13 cellular contexts compared by ENCODE assay signal in genomic region chr1:1429671-1430073, GRCh38. TPM values are rescaled to one million over a fixed set of nuclear protein-coding genes. Genes with fewer than 3 reads are reported as not detected.
A peak's percentile ranks its signal among the peaks of the same experiment; 100 is the strongest.
DNase-seq lines count a peak whose midpoint lies in the region; ATAC-seq and TF ChIP-seq lines count a peak whose summit lies in the region.
"Had no signal": no experiment of that assay in that cellular context is flagged by ENCODE, and none has a peak within 500 bp of the region (broad histone marks: within the 10 kb centered on the region; RNA-seq: fewer than 3 reads in every experiment).

No MANE protein-coding gene starts in this region.

- H3K9me3 ChIP-seq in body of pancreas, result no peaks in the 10 kb centered on the region

- peaks cover 64% of the 10 kb centered on the region for H3K4me1 ChIP-seq in body of pancreas
- peaks cover 43% of the 10 kb centered on the region for H3K4me1 ChIP-seq in rectal smooth muscle tissue (ENCODE audit: control insufficient read depth, insufficient read depth, low read length)

- H3K9ac ChIP-seq in rectal smooth muscle tissue (ENCODE audit: low read length), result no peak overlapping the region

- no peaks in the 10 kb centered on the region for H3K27me3 ChIP-seq in H7 (ENCODE audit: control insufficient read depth, insufficient read depth, low read length)
- H3K27me3 ChIP-seq in body of pancreas, result no peaks in the 10 kb centered on the region
- no peaks in the 10 kb centered on the region for H3K27me3 ChIP-seq in rectal smooth muscle tissue (ENCODE audit: control insufficient read depth, insufficient read depth, low read length)

- H3K36me3 ChIP-seq in H7 (replicated peaks; ENCODE audit: control insufficient read depth, insufficient read depth, low read length) (no peaks in the 10 kb centered on the region), body of pancreas (replicated peaks in 1 of 2; ENCODE audit: insufficient read depth in 1 of 2, low read depth in 2 of 2) (no peaks in the 10 kb centered on the region), rectal smooth muscle tissue (ENCODE audit: control insufficient read depth, insufficient read depth, low read length) (no peaks in the 10 kb centered on the region)

- intact Hi-C loops in body of pancreas (cut with DNase I), result no loop called here

- no peak for TF ChIP-seq CTCF in body of pancreas (IDR thresholded peaks at IDR 0.05)

- no peak for ATAC-seq in body of pancreas
- ATAC-seq in GM21515 (IDR thresholded peaks at IDR 0.05; ENCODE audit: unreplicated experiment), result no peak
- ATAC-seq in GM18861 (IDR thresholded peaks at IDR 0.05; ENCODE audit: unreplicated experiment), result no peak
- ATAC-seq: left colon had no signal

- H3K4me3 ChIP-seq in H7 (ENCODE audit: insufficient read depth, low read depth, low read length) (no peak overlapping the region), body of pancreas (no peak overlapping the region), rectal smooth muscle tissue (ENCODE audit: low read length) (no peak overlapping the region)

- no peak for TF ChIP-seq POLR2A in body of pancreas (IDR thresholded peaks at IDR 0.05)

- DNase-seq in H7 (peak; percentile 34), body of pancreas (no peak), hepatic stellate cell (ENCODE audit: low spot score) (peak; percentile 83), SKM-1 (lab: John Stamatoyannopoulos, UW; ENCODE audit: unreplicated experiment) (no peak), NCI-H1694 treated with DMSO at 0.1 percent for 48 hours (lab: John Stamatoyannopoulos, UW) (no peak)
- DNase-seq: activated effector memory CD4-positive, alpha-beta T cell treated with Interleukin-2 at 50 U/mL for 16 hours; CD4-positive, alpha-beta T cell; stimulated activated CD4-positive, alpha-beta T cell treated with anti-CD3 and anti-CD28 coated beads, Interleukin-15, amount 100 ng/mL, for 24 hours had no signal

- H3K27ac ChIP-seq in body of pancreas (peak overlapping the region; percentile 78 to 94 (median 93)), rectal smooth muscle tissue (ENCODE audit: low read depth, low read length) (peak overlapping the region; percentile 98)

- WGBS in body of pancreas, 2 donors, result 59 to 66% methylated on average over 6 of the region's 6 CpGs

RNA-seq across cellular contexts. Expression of gene VWA1, which starts 5.8 kb away (rescaled TPM):
- 32.1 and 37.1 TPM in 2 replicates for total RNA-seq in H7 (2014; rRNA removed; shearing (Covaris generic))
- total RNA-seq in body of pancreas, result 10 to 100 TPM; 47.1 to 55.5 TPM
- total RNA-seq: CD4-positive, alpha-beta T cell had no signal

RNA-seq across cellular contexts. Expression of gene ANKRD65, which starts 8.6 kb away (rescaled TPM):
- total RNA-seq in H7 (2014; rRNA removed; shearing (Covaris generic)), result 0.67 TPM in 1 of 2 replicates, not detected in the other
- total RNA-seq in body of pancreas, result 10 to 100 TPM; 11.2 to 15.5 TPM
- total RNA-seq: CD4-positive, alpha-beta T cell had no signal

RNA-seq across cellular contexts. Expression of gene ATAD3C, which starts 19.8 kb away (rescaled TPM):
- total RNA-seq in H7 (2014; rRNA removed; shearing (Covaris generic)), result 0.14 and 0.74 TPM in 2 replicates
- 1 to 10 TPM; 1.6 to 2.3 TPM for total RNA-seq in body of pancreas
- total RNA-seq: M059J had no signal

RNA-seq across cellular contexts. Expression of gene MRPL20, which starts 22.6 kb away (rescaled TPM):
- total RNA-seq in H7 (2014; rRNA removed; shearing (Covaris generic)), result 184 and 267 TPM in 2 replicates
- 10 to 100 TPM; 72.8 to 85.9 TPM for total RNA-seq in body of pancreas

RNA-seq across cellular contexts. Expression of gene CCNL2, which starts 30.5 kb away (rescaled TPM):
- total RNA-seq in H7 (2014; rRNA removed; shearing (Covaris generic)), result 147 and 200 TPM in 2 replicates
- total RNA-seq in body of pancreas, result 100 to 1,000 TPM; 225 to 246 TPM

Comparison
In these comparisons a context has a peak if more than half of its experiments do, and no peak if none do; other contexts are left out.
1. DNase-seq: peak in H7 (single experiment) and hepatic stellate cell (single experiment); none in body of pancreas (0 of 4), SKM-1 (single experiment) and NCI-H1694 treated with DMSO at 0.1 percent for 48 hours (single experiment).